Comparison of ENCODE assay signal across 17 cellular contexts in genomic region chr5:108278285-108279240, GRCh38.
DNase-seq lines count a peak whose midpoint lies in the region; ATAC-seq, FAIRE-seq and TF ChIP-seq lines count a peak whose summit lies in the region.
"Had no signal": no experiment of that assay in that cellular context is flagged by ENCODE, and none has a peak within 500 bp of the region (broad histone marks: within the 10 kb centered on the region; RNA-seq: fewer than 3 reads in every experiment).

No MANE protein-coding gene starts in this region.

- no peak overlapping the region; the same call in 1 of the 2 replicates for H4K8ac ChIP-seq in H1 (ENCODE audit: extremely low read depth, insufficient read depth, low read length)

- CTCF ChIA-PET in H1 (lab: Charles Lee; ENCODE audit: partially characterized antibody) = interaction anchor here (1.3 to 2.1 kb wide), 2 partner anchors 8 to 18 kb away, joined by 4 to 11 read pairs; no protein-coding TSS in a partner anchor

- H3K14ac ChIP-seq in H1 (ENCODE audit: insufficient read length) = no peak overlapping the region

- no peak overlapping the region for H2BK12ac ChIP-seq in H1 (ENCODE audit: low read depth, low read length)

- intact Hi-C loops in mucosa of descending colon (cut with DNase I, micrococcal nuclease) = no loop called here

- no peak overlapping the region for H2AK5ac ChIP-seq in H1 (ENCODE audit: low read depth, low read length)

- no peak for FAIRE-seq in H1 (lab: Jason Lieb, UNC)
- FAIRE-seq: GM12891 had no signal

- H4K20me1 ChIP-seq in Loucy (ENCODE audit: insufficient read depth, low read length, poor library complexity, severe bottlenecking) = no peaks in the 10 kb centered on the region
- no peaks in the 10 kb centered on the region for H4K20me1 ChIP-seq in H1 (replicated peaks in 1 of 2; ENCODE audit: control insufficient read depth in 1 of 2, insufficient read depth in 2 of 2, low read length in 2 of 2)
- no peaks in the 10 kb centered on the region for H4K20me1 ChIP-seq in hepatocyte (ENCODE audit: insufficient read depth, poor library complexity, severe bottlenecking)

- no peaks in the 10 kb centered on the region for H3K23me2 ChIP-seq in H1 (ENCODE audit: low read depth, low read length)

- H3K23ac ChIP-seq in H1 (ENCODE audit: insufficient read length) = no peak overlapping the region

- H3K4me2 ChIP-seq in Loucy (ENCODE audit: low read depth, low read length, poor library complexity, severe bottlenecking) (no peak overlapping the region), H1 (ENCODE audit: insufficient read depth in 1 of 2, low read depth in 2 of 2, low read length in 2 of 2) (no peak overlapping the region), hepatocyte (no peak overlapping the region)
- H3K4me2 ChIP-seq: BLaER1 had no signal

- peaks cover 31% of the 10 kb centered on the region for H3K4me1 Mint-ChIP-seq in stimulated activated naive CD8-positive, alpha-beta T cell treated with anti-CD3 and anti-CD28 coated beads, Interleukin-15, amount 100 ng/mL, for 72 hours

- no peak overlapping the region for H2BK120ac ChIP-seq in H1 (replicated peaks; ENCODE audit: low read depth, low read length)

- WGBS in H1 (ENCODE audit: extremely low coverage in 1 of 2, insufficient coverage in 1 of 2, insufficient read length in 1 of 2, insufficient replicate concordance in 2 of 2, low coverage in 1 of 2, low lambda C conversion rate in 2 of 2, missing lambda C conversion rate in 1 of 2), 2 experiments = 92% methylated on average over 3 of the region's 3 CpGs; no CpG with 5 or more reads in 1 of the 2 experiments
- 89% methylated on average over 3 of the region's 3 CpGs for WGBS in hepatocyte (ENCODE audit: low lambda C conversion rate, missing lambda C conversion rate)

- H3K9ac ChIP-seq in Loucy (ENCODE audit: low read depth, low read length, poor library complexity, severe bottlenecking) (no peak overlapping the region), H1 (replicated peaks in 1 of 4; ENCODE audit: extremely low read depth in 1 of 4, low read depth in 3 of 4, low read length in 3 of 4) (no peak overlapping the region)
- H3K9ac ChIP-seq: BLaER1 had no signal

- H3K27me3 ChIP-seq in Loucy (ENCODE audit: insufficient read depth, low read length, poor library complexity, severe bottlenecking) (no peaks in the 10 kb centered on the region), H1 (replicated peaks in 1 of 4; ENCODE audit: control insufficient read depth in 3 of 4, extremely low read depth in 1 of 4, insufficient read depth in 3 of 4, low read length in 3 of 4) (no peaks in the 10 kb centered on the region), hepatocyte (no peaks in the 10 kb centered on the region)
- H3K27me3 ChIP-seq: BLaER1, tibial artery had no signal

- no peak for TF ChIP-seq POLR2A in H1 (IDR thresholded peaks at IDR 0.05; ENCODE audit: control extremely low read depth in 1 of 2, low read depth in 2 of 2, low read length in 2 of 2)

- peak; percentile 8 for DNase-seq in GM12865 (ENCODE audit: low read depth)
- peak in 1 of 2 experiments; percentile 46 for DNase-seq in H1 (ENCODE audit: low read depth in 1 of 2, low spot score in 2 of 2)
- DNase-seq in mucosa of descending colon = peak in 1 of 3 donors; percentile 30
- DNase-seq in hepatocyte (ENCODE audit: low spot score) = no peak
- DNase-seq in stimulated activated naive CD8-positive, alpha-beta T cell treated with anti-CD3 and anti-CD28 coated beads, Interleukin-15, amount 100 ng/mL, for 72 hours = no peak
- DNase-seq in NCI-H2196 (lab: John Stamatoyannopoulos, UW; ENCODE audit: unreplicated experiment) = no peak
- DNase-seq: activated CD4-positive, alpha-beta memory T cell treated with anti-CD3 and anti-CD28 coated beads for 36 hours; midbrain; MV-4-11; NCI-H2171; tibial artery had no signal

- H3K27ac ChIP-seq in H1 (ENCODE audit: low read depth, low read length) = no peak overlapping the region
- H3K27ac ChIP-seq in hepatocyte = no peak overlapping the region
- H3K27ac ChIP-seq: BLaER1, tibial artery had no signal

- H3K4me3 Mint-ChIP-seq in stimulated activated naive CD8-positive, alpha-beta T cell treated with anti-CD3 and anti-CD28 coated beads, Interleukin-15, amount 100 ng/mL, for 72 hours = no peak overlapping the region
- H3K4me3 Mint-ChIP-seq: activated CD4-positive, alpha-beta memory T cell treated with anti-CD3 and anti-CD28 coated beads for 36 hours; activated T-helper 1 cell treated with anti-CD3 and anti-CD28 coated beads, Interleukin-12 subunit alpha, Interleukin-12 subunit beta, Interleukin-2, Interleukin-4 antibody, amounts not matched to agents 30 ng/mL and 10 ng/mL and 1 ng/mL, durations not matched to agents 14 hours and 24 hours and 36 hours had no signal

- H3K4me3 ChIP-seq in GM12865 (ENCODE audit: low read depth, low read length) (no peak overlapping the region), Loucy (ENCODE audit: low read length, poor library complexity, severe bottlenecking) (no peak overlapping the region), H1 (ENCODE audit: extremely low read depth in 1 of 4, insufficient read depth in 2 of 4, low read depth in 3 of 4, low read length in 4 of 4) (no peak overlapping the region), mucosa of descending colon (no peak overlapping the region), hepatocyte (no peak overlapping the region)
- H3K4me3 ChIP-seq: BLaER1, tibial artery had no signal

- H3K27ac Mint-ChIP-seq in stimulated activated naive CD8-positive, alpha-beta T cell treated with anti-CD3 and anti-CD28 coated beads, Interleukin-15, amount 100 ng/mL, for 72 hours = peak overlapping the region in 1 of 2 donors; percentile 89
- H3K27ac Mint-ChIP-seq: activated CD4-positive, alpha-beta memory T cell treated with anti-CD3 and anti-CD28 coated beads for 36 hours; activated T-helper 1 cell treated with anti-CD3 and anti-CD28 coated beads, Interleukin-12 subunit alpha, Interleukin-12 subunit beta, Interleukin-2, Interleukin-4 antibody, amounts not matched to agents 30 ng/mL and 10 ng/mL and 1 ng/mL, durations not matched to agents 14 hours and 24 hours and 36 hours had no signal

- TF ChIP-seq RAD21 in H1 (IDR thresholded peaks at IDR 0.05 in 1 of 2, conservative IDR thresholded peaks at IDR 0.05 in 1 of 2; ENCODE audit: low read depth in 2 of 2, low read length in 2 of 2) = peak; percentile 30 to 40; a peak in 3 of 4 replicates

- H2BK5ac ChIP-seq in H1 (ENCODE audit: low read depth, low read length) = no peak overlapping the region

- H4K5ac ChIP-seq in H1 (ENCODE audit: insufficient read length, low read depth, low read length) = no peak overlapping the region

- no peak for TF ChIP-seq EP300 in H1 (IDR thresholded peaks at IDR 0.05; ENCODE audit: borderline replicate concordance in 1 of 2, low read depth in 2 of 2, low read length in 2 of 2)

- H3K9me3 Mint-ChIP-seq in stimulated activated naive CD8-positive, alpha-beta T cell treated with anti-CD3 and anti-CD28 coated beads, Interleukin-15, amount 100 ng/mL, for 72 hours = peaks cover 23 to 26% of the 10 kb centered on the region in 2 donors

- H2BK20ac ChIP-seq in H1 (ENCODE audit: low read length) = no peak overlapping the region

- H3K18ac ChIP-seq in H1 (ENCODE audit: extremely low read depth, low read length) = no peak overlapping the region

- no peaks in the 10 kb centered on the region for H3K27me3 Mint-ChIP-seq in stimulated activated naive CD8-positive, alpha-beta T cell treated with anti-CD3 and anti-CD28 coated beads, Interleukin-15, amount 100 ng/mL, for 72 hours
- H3K27me3 Mint-ChIP-seq: activated CD4-positive, alpha-beta memory T cell treated with anti-CD3 and anti-CD28 coated beads for 36 hours had no signal

- no peaks in the 10 kb centered on the region for H3K9me2 ChIP-seq in Loucy (replicated peaks; ENCODE audit: low read depth, low read length)
- H3K9me2 ChIP-seq in hepatocyte (replicated peaks; ENCODE audit: insufficient read depth) = no peaks in the 10 kb centered on the region

- TF ChIP-seq CTCF in GM12865 (IDR thresholded peaks at IDR 0.05; ENCODE audit: insufficient read depth, low read depth, low read length, missing control alignments) (no peak), Loucy (conservative IDR thresholded peaks at IDR 0.05; ENCODE audit: low read length) (peak; percentile 41), H1 (IDR thresholded peaks at IDR 0.05; ENCODE audit: control extremely low read depth in 1 of 3, insufficient read depth in 1 of 3, low read depth in 1 of 3, low read length in 3 of 3) (peak; percentile 11 to 50 (median 34); a peak in 2 of 4 replicates), mucosa of descending colon (IDR thresholded peaks at IDR 0.05) (no peak), hepatocyte (IDR thresholded peaks at IDR 0.05; ENCODE audit: poor library complexity) (no peak)

- H3K4me1 ChIP-seq in Loucy (ENCODE audit: insufficient read depth, low read length, poor library complexity, severe bottlenecking) = peaks cover 5% of the 10 kb centered on the region
- peaks cover 0 to 2% (median 0%) of the 10 kb centered on the region in 4 experiments; a peak in 3 of 7 replicates for H3K4me1 ChIP-seq in H1 (replicated peaks in 1 of 4; ENCODE audit: control insufficient read depth in 3 of 4, insufficient read depth in 4 of 4, low read length in 3 of 4)
- H3K4me1 ChIP-seq in mucosa of descending colon (ENCODE audit: low read depth) = no peaks in the 10 kb centered on the region
- no peaks in the 10 kb centered on the region for H3K4me1 ChIP-seq in hepatocyte (ENCODE audit: insufficient read depth)
- H3K4me1 ChIP-seq: BLaER1 had no signal

- H4K91ac ChIP-seq in H1 (replicated peaks; ENCODE audit: insufficient read length, low read length) = no peak overlapping the region

- H3K36me3 ChIP-seq in Loucy (ENCODE audit: insufficient read depth, low read length) (no peaks in the 10 kb centered on the region), H1 (ENCODE audit: control insufficient read depth in 2 of 4, insufficient read depth in 4 of 4, low read length in 3 of 4) (no peaks in the 10 kb centered on the region), mucosa of descending colon (ENCODE audit: low read depth) (no peaks in the 10 kb centered on the region), hepatocyte (replicated peaks; ENCODE audit: insufficient read depth, low read depth) (no peaks in the 10 kb centered on the region)
- H3K36me3 ChIP-seq: BLaER1, tibial artery had no signal

- peak; percentile 36 for ATAC-seq in mucosa of descending colon
- no peak for ATAC-seq in stimulated activated naive CD8-positive, alpha-beta T cell treated with anti-CD3 and anti-CD28 coated beads, Interleukin-15, amount 100 ng/mL, for 72 hours
- no peak for ATAC-seq in GM19463 (IDR thresholded peaks at IDR 0.05; ENCODE audit: unreplicated experiment)
- ATAC-seq: sciatic nerve had no signal

- H3K79me2 ChIP-seq in Loucy (ENCODE audit: insufficient read depth, low read length) (no peaks in the 10 kb centered on the region), H1 (ENCODE audit: control insufficient read depth in 1 of 2, insufficient read depth in 2 of 2, low read length in 2 of 2) (no peaks in the 10 kb centered on the region), hepatocyte (peaks cover 26% of the 10 kb centered on the region)

- POLR2A ChIA-PET in H1 (lab: Charles Lee; ENCODE audit: partially characterized antibody) = no interaction called here

- H2AFZ ChIP-seq in Loucy (ENCODE audit: low read length) (no peak overlapping the region), H1 (ENCODE audit: low read length) (no peak overlapping the region), hepatocyte (no peak overlapping the region)

- H3K79me1 ChIP-seq in H1 (ENCODE audit: low read depth, low read length) = no peaks in the 10 kb centered on the region

- H3K56ac ChIP-seq in H1 (replicated peaks; ENCODE audit: insufficient read length, low read depth, low read length) = no peak overlapping the region

- no peaks in the 10 kb centered on the region for H3F3A ChIP-seq in Loucy (ENCODE audit: low read depth)

- H3K9me3 ChIP-seq in Loucy (ENCODE audit: insufficient read depth, low read depth, low read length) (no peaks in the 10 kb centered on the region), H1 (ENCODE audit: insufficient read depth in 2 of 2, low read depth in 1 of 2, low read length in 1 of 2) (no peaks in the 10 kb centered on the region), mucosa of descending colon (peaks cover 14% of the 10 kb centered on the region), hepatocyte (ENCODE audit: low read depth) (no peaks in the 10 kb centered on the region)
- H3K9me3 ChIP-seq: BLaER1 had no signal

- no peak overlapping the region for H2BK15ac ChIP-seq in H1 (ENCODE audit: low read length)

- H3K4ac ChIP-seq in H1 (replicated peaks; ENCODE audit: insufficient read length, low read depth, low read length) = no peak overlapping the region

Comparison
In these comparisons a context has a peak if more than half of its experiments do, and no peak if none do; other contexts are left out.
1. CTCF ChIP-seq: peak in Loucy (single experiment) and H1 (3 of 3); none in GM12865 (single experiment), mucosa of descending colon (single experiment) and hepatocyte (single experiment).